8 cellular contexts compared by ENCODE assay signal in genomic region chr13:21638319-21639282, GRCh38. TPM values are rescaled to one million over a fixed set of nuclear protein-coding genes. Genes with fewer than 3 reads are reported as not detected.
A peak's percentile ranks its signal among the peaks of the same experiment; 100 is the strongest.
DNase-seq lines count a peak whose midpoint lies in the region; ATAC-seq, FAIRE-seq and TF ChIP-seq lines count a peak whose summit lies in the region.

No MANE protein-coding gene starts in this region.

- no peak overlapping the region for H3K4me2 ChIP-seq in GM12878 (ENCODE audit: control insufficient read depth, insufficient read depth)

- FAIRE-seq in GM18507 (lab: Jason Lieb, UNC), result peak; percentile 80
- FAIRE-seq in GM12878 (lab: Jason Lieb, UNC), result peak; percentile 95

- no peaks in the 10 kb centered on the region for H3K36me3 ChIP-seq in GM12878 (ENCODE audit: control insufficient read depth in 2 of 2, insufficient read depth in 2 of 2, low read length in 1 of 2)

- no peaks in the 10 kb centered on the region for H3K79me2 ChIP-seq in GM12878 (ENCODE audit: control insufficient read depth, insufficient read depth, low read length)

- no peak overlapping the region for H3K9ac ChIP-seq in GM12878 (ENCODE audit: control insufficient read depth, insufficient read depth, low read length)

- no peaks in the 10 kb centered on the region for H3K27me3 ChIP-seq in GM12878 (replicated peaks in 1 of 2; ENCODE audit: control insufficient read depth in 2 of 2, insufficient read depth in 2 of 2, low read length in 1 of 2)

- H3K27me3 Mint-ChIP-seq in type B pancreatic cell, result no peaks in the 10 kb centered on the region

- H3K4me3 ChIP-seq in GM12878, result no peak overlapping the region

- H4K20me1 ChIP-seq in GM12878 (ENCODE audit: control insufficient read depth, insufficient read depth), result no peaks in the 10 kb centered on the region

- peaks cover 6% of the 10 kb centered on the region for H3K4me1 Mint-ChIP-seq in type B pancreatic cell (ENCODE audit: unreplicated experiment)

- H3K27ac ChIP-seq in GM12878 (ENCODE audit: control insufficient read depth, insufficient read depth), result no peak overlapping the region

- H2AFZ ChIP-seq in GM12878 (ENCODE audit: control insufficient read depth, low read depth, low read length), result no peak overlapping the region

- H3K4me3 Mint-ChIP-seq in type B pancreatic cell, result no peak overlapping the region

- SMC1A ChIA-PET in GM12878 (lab: Charles Lee; ENCODE audit: uncharacterized antibody, unreplicated experiment), result interaction anchor here (0.5 to 2.7 kb wide), 28 partner anchors 8 to 1683 kb away, joined by 3 to 36 read pairs (median 3); partner anchors contain the start of gene MICU2

- H3K9me3 Mint-ChIP-seq in type B pancreatic cell, result peaks cover 3% of the 10 kb centered on the region

- no peak overlapping the region for H3K27ac Mint-ChIP-seq in type B pancreatic cell

- no peak for TF ChIP-seq EP300 in GM12878 (IDR thresholded peaks at IDR 0.05; ENCODE audit: borderline replicate concordance in 1 of 2, control insufficient read depth in 1 of 2, low read depth in 2 of 2, low read length in 2 of 2)

- in situ Hi-C loops in GM12878 (cut with MboI), result loop anchor here (25.0 kb wide), 1 partner anchor 1149 kb away; no protein-coding TSS in a partner anchor

- BruUV-seq in GM12878 (replicated peaks; lab: Mats Ljungman, UMichigan), result no TSS peak

- CTCF ChIA-PET in GM12878 (lab: Yijun Ruan, JAX), result interaction anchor here (0.6 to 4.7 kb wide), 43 partner anchors 8 to 1382 kb away, joined by 3 to 35 read pairs (median 4); partner anchors contain the start of gene FGF9

- TF ChIP-seq RAD21 in GM12878 (IDR thresholded peaks at IDR 0.05; ENCODE audit: insufficient read depth, low read depth, low read length), result peak; percentile 78

- DNase-seq in DMS 273 (lab: John Stamatoyannopoulos, UW; ENCODE audit: unreplicated experiment) (peak; percentile 28), DMS 273 treated with DMSO at 0.1 percent for 48 hours (lab: John Stamatoyannopoulos, UW) (no peak), GM18507 (ENCODE audit: extremely low spot score, insufficient read length, low read depth) (peak; percentile 9), NCI-H345 treated with DMSO at 0.1 percent for 48 hours (lab: John Stamatoyannopoulos, UW; ENCODE audit: unreplicated experiment) (peak; percentile 10), GM12878 (ENCODE audit: low read depth, low spot score) (no peak), left lobe of liver (ENCODE audit: low spot score) (no peak), type B pancreatic cell (ENCODE audit: extremely low spot score, unreplicated experiment) (no peak), NCI-H146 treated with DMSO at 0.1 percent for 48 hours (lab: John Stamatoyannopoulos, UW; ENCODE audit: unreplicated experiment) (no peak)

- no peaks in the 10 kb centered on the region for H3K36me3 Mint-ChIP-seq in type B pancreatic cell

- H3K9me3 ChIP-seq in GM12878 (replicated peaks; ENCODE audit: control insufficient read depth, insufficient read depth, low read length), result no peaks in the 10 kb centered on the region

- 13% methylated on average over 6 of the region's 6 CpGs for WGBS in GM12878 (ENCODE audit: insufficient coverage, insufficient replicate concordance, low lambda C conversion rate, missing lambda C conversion rate)

- POLR2A ChIA-PET in GM12878 (lab: Charles Lee), result no interaction called here

- ATAC-seq in GM12878 (peak; percentile 79), left lobe of liver (peak; percentile 69)

- TF ChIP-seq POLR2A in GM12878 (IDR thresholded peaks at IDR 0.05; ENCODE audit: low read depth, low read length), result no peak

- H3K4me1 ChIP-seq in GM12878 (ENCODE audit: control insufficient read depth, insufficient read depth, low read length), result no peaks in the 10 kb centered on the region

- RAD21 ChIA-PET in GM12878 (lab: Charles Lee; ENCODE audit: unreplicated experiment), result interaction anchor here (0.5 to 4.2 kb wide), 18 partner anchors 12 to 1382 kb away, joined by 3 to 35 read pairs (median 4); no protein-coding TSS in a partner anchor

- TF ChIP-seq CTCF in GM12878 (IDR thresholded peaks at IDR 0.05 in 2 of 3, conservative IDR thresholded peaks at IDR 0.05 in 1 of 3; ENCODE audit: control insufficient read depth in 2 of 3, extremely low read depth in 1 of 3, insufficient read depth in 1 of 3, low read depth in 3 of 3, low read length in 3 of 3), result peak; percentile 58 to 67 (median 65)
- TF ChIP-seq CTCF in type B pancreatic cell (conservative IDR thresholded peaks at IDR 0.05), result peak; percentile 90

- intact Hi-C loops in GM12878 (cut with micrococcal nuclease; ENCODE audit: unreplicated experiment), result loop anchor here (1.0 to 10.0 kb wide), 5 partner anchors 116 to 1159 kb away; no protein-coding TSS in a partner anchor

TF ChIP-seq in GM12878, 131 proteins besides CTCF, POLR2A, EP300 and RAD21:
- TF ChIP-seq SMC3 (IDR thresholded peaks at IDR 0.05; ENCODE audit: borderline replicate concordance, low read length) (peak; percentile 84), SPI1 (IDR thresholded peaks at IDR 0.05; ENCODE audit: borderline replicate concordance, insufficient read depth, low read depth, low read length) (peak; percentile 86), RBBP5 (conservative IDR thresholded peaks at IDR 0.05) (no peak), RFX5 (IDR thresholded peaks at IDR 0.05; ENCODE audit: low read depth, low read length) (no peak)

RNA-seq across cellular contexts. Expression of gene FGF9, which starts 32.3 kb away (rescaled TPM):
- total RNA-seq in GM12878 (2013; cell fraction: nucleolus; rRNA removed), result 0.61 TPM in 1 of 2 replicates, not detected in the other
- total RNA-seq in GM12878 (2014; rRNA removed), result 0.34 and 0.82 TPM in 2 replicates
- 0.74 and 1.2 TPM in 2 replicates for total RNA-seq in GM12878 (2014; rRNA removed; fragmentation: Illumina TruSeq; extraction: Trizol)
- total RNA-seq in GM12878 (2021), result 1.1 and 1.3 TPM in 2 replicates
- 0.31 TPM for polyA plus RNA-seq in GM12878 (2011; ENCODE audit: low read depth)
- polyA plus RNA-seq in GM12878 (2011; rRNA removed), result 0.05 and 0.16 TPM in 2 replicates
- 0.03 TPM in 2 replicates for polyA plus RNA-seq in GM12878 (2011; cell fraction: cytosol; rRNA removed)
- 0.10 and 0.15 TPM in 2 replicates for polyA plus RNA-seq in GM12878 (2011; cell fraction: nucleus; rRNA removed)
- polyA plus RNA-seq in GM12878 (2012), result 0.20 TPM in 2 replicates
- 0.73 and 0.82 TPM in 2 replicates for polyA plus RNA-seq in GM12878 (2014; fragmentation: Illumina TruSeq; extraction: Trizol)
- polyA plus RNA-seq in GM12878 (2014; fragmentation: Nextera tagmentation; extraction: Ambion mirVana), result 1 to 10 TPM in 1 of 2 experiments, under 1 TPM in 1; 0.92 to 1.0 TPM
- 0.42 and 1.4 TPM in 2 replicates for polyA plus RNA-seq in GM12878 (2014; rRNA removed)
- 1 to 10 TPM in 1 of 2 experiments, under 1 TPM in 1; 0.48 to 1.5 TPM for polyA plus RNA-seq in GM12878 (2016; fragmentation: Nextera tagmentation; extraction: Ambion mirVana)
- 0.15 TPM in 1 of 2 replicates, not detected in the other for polyA minus RNA-seq in GM12878 (2011; rRNA and poly(A)+ RNA removed)
- polyA minus RNA-seq in GM12878 (2011; cell fraction: cytosol; rRNA and poly(A)+ RNA removed), result not detected in 2 replicates
- under 0.01 and 0.19 TPM in 2 replicates for polyA minus RNA-seq in GM12878 (2011; cell fraction: nucleus; rRNA and poly(A)+ RNA removed)
- total RNA-seq in left lobe of liver, result not detected
- total RNA-seq in type B pancreatic cell (ENCODE audit: low replicate concordance), result 7.6 and 10.4 TPM in 2 replicates

RNA-seq across cellular contexts. Expression of gene MICU2, which starts 34.6 kb away (rescaled TPM):
- total RNA-seq in GM12878 (2013; cell fraction: nucleolus; rRNA removed), result 72.7 and 83.0 TPM in 2 replicates
- total RNA-seq in GM12878 (2014; rRNA removed) (46.1 and 52.1 TPM in 2 replicates), GM12878 (2014; rRNA removed; fragmentation: Illumina TruSeq; extraction: Trizol) (46.6 and 49.6 TPM in 2 replicates), GM12878 (2021) (25.9 and 26.9 TPM in 2 replicates), left lobe of liver (13.2 TPM), type B pancreatic cell (ENCODE audit: low replicate concordance) (31.5 and 35.7 TPM in 2 replicates)
- polyA plus RNA-seq in GM12878 (2011; ENCODE audit: low read depth), result 11.1 TPM
- polyA plus RNA-seq in GM12878 (2011; rRNA removed) (38.0 and 64.6 TPM in 2 replicates), GM12878 (2014; fragmentation: Illumina TruSeq; extraction: Trizol) (42.9 and 52.0 TPM in 2 replicates), GM12878 (2014; fragmentation: Nextera tagmentation; extraction: Ambion mirVana) (10 to 100 TPM; 17.7 to 27.8 TPM), GM12878 (2014; rRNA removed) (56.6 and 61.9 TPM in 2 replicates), GM12878 (2016; fragmentation: Nextera tagmentation; extraction: Ambion mirVana) (10 to 100 TPM; 44.8 to 47.7 TPM)
- polyA plus RNA-seq in GM12878 (2011; cell fraction: cytosol; rRNA removed), result 33.3 and 34.5 TPM in 2 replicates
- polyA plus RNA-seq in GM12878 (2011; cell fraction: nucleus; rRNA removed), result 20.3 and 33.4 TPM in 2 replicates
- 24.5 and 27.2 TPM in 2 replicates for polyA plus RNA-seq in GM12878 (2012)
- 8.7 and 10.2 TPM in 2 replicates for polyA minus RNA-seq in GM12878 (2011; rRNA and poly(A)+ RNA removed)
- 7.1 and 8.2 TPM in 2 replicates for polyA minus RNA-seq in GM12878 (2011; cell fraction: cytosol; rRNA and poly(A)+ RNA removed)
- polyA minus RNA-seq in GM12878 (2011; cell fraction: nucleus; rRNA and poly(A)+ RNA removed), result 15.8 and 26.8 TPM in 2 replicates

Comparison
In these comparisons a context has a peak if more than half of its experiments do, and no peak if none do; other contexts are left out.
1. DNase-seq: peak in DMS 273 (single experiment), GM18507 (single experiment) and NCI-H345 treated with DMSO at 0.1 percent for 48 hours (single experiment); none in DMS 273 treated with DMSO at 0.1 percent for 48 hours (single experiment), GM12878 (single experiment), left lobe of liver (single experiment), type B pancreatic cell (single experiment) and NCI-H146 treated with DMSO at 0.1 percent for 48 hours (single experiment).